1 cellular context compared by ENCODE assay signal in the genomic region with DNA sequence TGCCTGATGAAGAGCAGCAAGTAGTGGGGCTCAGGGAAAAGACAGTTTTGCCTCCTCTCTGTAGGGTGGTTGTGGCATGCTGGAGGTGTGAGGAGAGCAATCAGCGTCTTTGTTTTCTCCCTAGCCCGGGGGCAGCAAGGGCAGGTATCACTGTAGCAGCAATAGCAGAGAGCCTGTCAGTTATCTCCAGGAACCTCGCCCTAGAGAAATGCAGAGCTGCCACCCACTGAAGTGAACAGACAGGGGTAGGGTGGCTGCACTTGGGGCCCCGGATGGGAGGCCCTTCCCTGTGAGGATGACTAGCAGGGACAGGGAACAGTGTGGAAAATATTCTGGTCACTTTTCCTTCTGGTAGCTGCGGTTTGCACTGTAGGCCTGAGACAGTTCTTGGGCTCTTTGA.
TF ChIP-seq lines count a peak whose summit lies in the region.

No MANE protein-coding gene starts in this region.

TF ChIP-seq in H1, 55 proteins besides CTCF, POLR2A, EP300 and RAD21 (continued from another document):
- TF ChIP-seq, protein P1, sequence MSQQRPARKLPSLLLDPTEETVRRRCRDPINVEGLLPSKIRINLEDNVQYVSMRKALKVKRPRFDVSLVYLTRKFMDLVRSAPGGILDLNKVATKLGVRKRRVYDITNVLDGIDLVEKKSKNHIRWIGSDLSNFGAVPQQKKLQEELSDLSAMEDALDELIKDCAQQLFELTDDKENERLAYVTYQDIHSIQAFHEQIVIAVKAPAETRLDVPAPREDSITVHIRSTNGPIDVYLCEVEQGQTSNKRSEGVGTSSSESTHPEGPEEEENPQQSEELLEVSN (IDR thresholded peaks at IDR 0.05): no peak
- no peak for TF ChIP-seq SIN3A (conservative IDR thresholded peaks at IDR 0.05 in 1 of 2, IDR thresholded peaks at IDR 0.05 in 1 of 2; ENCODE audit: low read depth in 1 of 2, low read length in 2 of 2)
- TF ChIP-seq CBX8 (IDR thresholded peaks at IDR 0.05; ENCODE audit: borderline replicate concordance, low read depth, low read length): no peak
- no peak for TF ChIP-seq EGR1 (IDR thresholded peaks at IDR 0.05; ENCODE audit: borderline replicate concordance, low read depth, low read length)
- TF ChIP-seq, protein P2, sequence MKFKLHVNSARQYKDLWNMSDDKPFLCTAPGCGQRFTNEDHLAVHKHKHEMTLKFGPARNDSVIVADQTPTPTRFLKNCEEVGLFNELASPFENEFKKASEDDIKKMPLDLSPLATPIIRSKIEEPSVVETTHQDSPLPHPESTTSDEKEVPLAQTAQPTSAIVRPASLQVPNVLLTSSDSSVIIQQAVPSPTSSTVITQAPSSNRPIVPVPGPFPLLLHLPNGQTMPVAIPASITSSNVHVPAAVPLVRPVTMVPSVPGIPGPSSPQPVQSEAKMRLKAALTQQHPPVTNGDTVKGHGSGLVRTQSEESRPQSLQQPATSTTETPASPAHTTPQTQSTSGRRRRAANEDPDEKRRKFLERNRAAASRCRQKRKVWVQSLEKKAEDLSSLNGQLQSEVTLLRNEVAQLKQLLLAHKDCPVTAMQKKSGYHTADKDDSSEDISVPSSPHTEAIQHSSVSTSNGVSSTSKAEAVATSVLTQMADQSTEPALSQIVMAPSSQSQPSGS (IDR thresholded peaks at IDR 0.05; ENCODE audit: low read length): no peak
